In genomic region chr2:170339753-170340692, GRCh38 we compare ENCODE assay signal across 17 cellular contexts.
A peak's percentile ranks its signal among the peaks of the same experiment; 100 is the strongest.
DNase-seq lines count a peak whose midpoint lies in the region; ATAC-seq, FAIRE-seq and TF ChIP-seq lines count a peak whose summit lies in the region.
"Had no signal": no experiment of that assay in that cellular context is flagged by ENCODE, and none has a peak within 500 bp of the region (broad histone marks: within the 10 kb centered on the region; RNA-seq: fewer than 3 reads in every experiment).

No MANE protein-coding gene starts in this region.

- no peaks in the 10 kb centered on the region for H3K79me2 ChIP-seq in PC-9 (ENCODE audit: low read depth)

- ATAC-seq in pancreas = no peak
- ATAC-seq in activated CD8-positive, alpha-beta T cell treated with anti-CD3 and anti-CD28 coated beads, Interleukin-2, amount 10 ng/mL, durations not matched to agents 7 days and 5 days = no peak
- ATAC-seq: sciatic nerve; stimulated activated memory B cell treated with anti-CD40 and anti-IgM and Interleukin-4, amounts not matched to agents 10 μg/mL and 1 μg/mL and 100 μg/mL, for 72 hours had no signal

- peaks cover 2% of the 10 kb centered on the region for H3K27me3 Mint-ChIP-seq in activated CD8-positive, alpha-beta T cell treated with anti-CD3 and anti-CD28 coated beads, Interleukin-2, amount 10 ng/mL, durations not matched to agents 7 days and 5 days (ENCODE audit: low read depth)
- H3K27me3 Mint-ChIP-seq: activated B cell treated with CpG ODN at 0.5 μM for 24 hours; stimulated activated memory B cell treated with anti-CD40 and anti-IgM and Interleukin-4, amounts not matched to agents 10 μg/mL and 1 μg/mL and 100 μg/mL, for 72 hours had no signal

- intact Hi-C loops in PC-9 (cut with micrococcal nuclease; ENCODE audit: unreplicated experiment) (no loop called here), pancreas (cut with DNase I) (no loop called here)

- H3K4me3 ChIP-seq in PC-9 (no peak overlapping the region), iPS-20b (ENCODE audit: low read length) (peak overlapping the region; percentile 11; the same call in 1 of the 2 replicates), pancreas (no peak overlapping the region)
- H3K4me3 ChIP-seq: lung, tibial nerve had no signal

- no peak for TF ChIP-seq CTCF in PC-9 (conservative IDR thresholded peaks at IDR 0.05)
- TF ChIP-seq CTCF in pancreas (IDR thresholded peaks at IDR 0.05) = no peak

- H4K20me1 ChIP-seq in PC-9 (ENCODE audit: insufficient read depth) = no peaks in the 10 kb centered on the region

- H3K4me2 ChIP-seq in PC-9 = peak overlapping the region; percentile 43; the same call in 1 of the 2 replicates

- POLR2A ChIA-PET in HEK293T (lab: Yijun Ruan, JAX) (no interaction called here), PC-9 (lab: Charles Lee; ENCODE audit: unreplicated experiment) (no interaction called here)
- POLR2A ChIA-PET in activated CD8-positive, alpha-beta T cell treated with anti-CD3 and anti-CD28 coated beads, Interleukin-2, amount 10 ng/mL, durations not matched to agents 7 days and 5 days (lab: Charles Lee) = interaction anchor here (0.6 kb wide), 1 partner anchor 16 kb away, joined by 3 read pairs; no protein-coding TSS in a partner anchor

- H3K9me2 ChIP-seq in PC-9 (ENCODE audit: insufficient read depth) = no peaks in the 10 kb centered on the region

- H3K4me1 ChIP-seq in PC-9 (replicated peaks; ENCODE audit: insufficient read depth) = peaks cover 14% of the 10 kb centered on the region
- peaks cover 27% of the 10 kb centered on the region for H3K4me1 ChIP-seq in iPS-20b (ENCODE audit: insufficient read depth, low read length)
- H3K4me1 ChIP-seq in pancreas = no peaks in the 10 kb centered on the region
- H3K4me1 ChIP-seq: tibial nerve had no signal

- H3K27ac Mint-ChIP-seq in activated CD8-positive, alpha-beta T cell treated with anti-CD3 and anti-CD28 coated beads, Interleukin-2, amount 10 ng/mL, durations not matched to agents 7 days and 5 days = no peak overlapping the region
- H3K27ac Mint-ChIP-seq: activated B cell treated with CpG ODN at 0.5 μM for 24 hours; activated naive CD4-positive, alpha-beta T cell treated with anti-CD3 and anti-CD28 coated beads, Interleukin-2, amount 50 U/mL, for 24 hours; stimulated activated memory B cell treated with anti-CD40 and anti-IgM and Interleukin-4, amounts not matched to agents 10 μg/mL and 1 μg/mL and 100 μg/mL, for 72 hours had no signal

- H3K27ac ChIP-seq in PC-9 (no peak overlapping the region), iPS-20b (ENCODE audit: low read length) (no peak overlapping the region), pancreas (no peak overlapping the region)
- H3K27ac ChIP-seq: tibial nerve had no signal

- no peaks in the 10 kb centered on the region for H3F3A ChIP-seq in PC-9 (ENCODE audit: insufficient read depth, low read depth)

- TF ChIP-seq POLR2A in GM12892 (IDR thresholded peaks at IDR 0.05; ENCODE audit: low read depth, low read length) = no peak

- H3K9ac ChIP-seq in iPS-20b (ENCODE audit: low read depth, low read length) = no peak overlapping the region

- H3K4me3 Mint-ChIP-seq in activated CD8-positive, alpha-beta T cell treated with anti-CD3 and anti-CD28 coated beads, Interleukin-2, amount 10 ng/mL, durations not matched to agents 7 days and 5 days = no peak overlapping the region
- H3K4me3 Mint-ChIP-seq: activated B cell treated with CpG ODN at 0.5 μM for 24 hours; activated CD8-positive, alpha-beta T cell treated with anti-CD3 and anti-CD28 coated beads for 36 hours; activated naive CD4-positive, alpha-beta T cell treated with anti-CD3 and anti-CD28 coated beads, Interleukin-2, amount 50 U/mL, for 24 hours; activated T-cell treated with anti-CD3 and anti-CD28 coated beads, Interleukin-2, amount 50 U/mL, for 4 hours; stimulated activated memory B cell treated with anti-CD40 and anti-IgM and Interleukin-4, amounts not matched to agents 10 μg/mL and 1 μg/mL and 100 μg/mL, for 72 hours had no signal

- H3K9me3 ChIP-seq in PC-9 (ENCODE audit: insufficient read depth, low read depth) (no peaks in the 10 kb centered on the region), iPS-20b (ENCODE audit: insufficient read depth, low read depth, low read length) (no peaks in the 10 kb centered on the region), pancreas (no peaks in the 10 kb centered on the region)
- H3K9me3 ChIP-seq: tibial nerve had no signal

- no peaks in the 10 kb centered on the region for H3K36me3 Mint-ChIP-seq in activated CD8-positive, alpha-beta T cell treated with anti-CD3 and anti-CD28 coated beads, Interleukin-2, amount 10 ng/mL, durations not matched to agents 7 days and 5 days (ENCODE audit: low read depth)
- H3K36me3 Mint-ChIP-seq: activated naive CD4-positive, alpha-beta T cell treated with anti-CD3 and anti-CD28 coated beads, Interleukin-2, amount 50 U/mL, for 24 hours; stimulated activated memory B cell treated with anti-CD40 and anti-IgM and Interleukin-4, amounts not matched to agents 10 μg/mL and 1 μg/mL and 100 μg/mL, for 72 hours had no signal

- WGBS in pancreas, 2 donors = 51 to 56% methylated on average over 5 of the region's 5 CpGs

- no peaks in the 10 kb centered on the region for H3K27me3 ChIP-seq in PC-9 (ENCODE audit: insufficient read depth, low read depth)
- no peaks in the 10 kb centered on the region for H3K27me3 ChIP-seq in iPS-20b (ENCODE audit: insufficient read depth, low read length)
- H3K27me3 ChIP-seq in pancreas = no peaks in the 10 kb centered on the region
- H3K27me3 ChIP-seq: tibial nerve had no signal

- no TSS peak for BruUV-seq in PC-9 (replicated peaks; lab: Mats Ljungman, UMichigan)

- H3K4me1 Mint-ChIP-seq in activated CD8-positive, alpha-beta T cell treated with anti-CD3 and anti-CD28 coated beads, Interleukin-2, amount 10 ng/mL, durations not matched to agents 7 days and 5 days (ENCODE audit: low read depth) = peaks cover 40% of the 10 kb centered on the region
- H3K4me1 Mint-ChIP-seq: activated B cell treated with CpG ODN at 0.5 μM for 24 hours; stimulated activated memory B cell treated with anti-CD40 and anti-IgM and Interleukin-4, amounts not matched to agents 10 μg/mL and 1 μg/mL and 100 μg/mL, for 72 hours had no signal

- no peaks in the 10 kb centered on the region for H3K9me3 Mint-ChIP-seq in activated CD8-positive, alpha-beta T cell treated with anti-CD3 and anti-CD28 coated beads, Interleukin-2, amount 10 ng/mL, durations not matched to agents 7 days and 5 days (ENCODE audit: insufficient read depth)
- H3K9me3 Mint-ChIP-seq: activated B cell treated with CpG ODN at 0.5 μM for 24 hours; activated CD8-positive, alpha-beta T cell treated with anti-CD3 and anti-CD28 coated beads for 36 hours; activated naive CD4-positive, alpha-beta T cell treated with anti-CD3 and anti-CD28 coated beads, Interleukin-2, amount 50 U/mL, for 24 hours; activated T-cell treated with anti-CD3 and anti-CD28 coated beads, Interleukin-2, amount 50 U/mL, for 4 hours; stimulated activated memory B cell treated with anti-CD40 and anti-IgM and Interleukin-4, amounts not matched to agents 10 μg/mL and 1 μg/mL and 100 μg/mL, for 72 hours had no signal

- no peaks in the 10 kb centered on the region for H3K36me3 ChIP-seq in PC-9 (ENCODE audit: low read depth)
- no peaks in the 10 kb centered on the region for H3K36me3 ChIP-seq in iPS-20b (ENCODE audit: insufficient read depth, low read depth, low read length)
- H3K36me3 ChIP-seq in pancreas = no peaks in the 10 kb centered on the region
- H3K36me3 ChIP-seq: tibial nerve had no signal

- CTCF ChIA-PET in HEK293T (lab: Yijun Ruan, JAX) (interaction anchor here (1.8 kb wide), 1 partner anchor 21 kb away, joined by 5 read pairs; no protein-coding TSS in a partner anchor), PC-9 (lab: Charles Lee) (no interaction called here)
- CTCF ChIA-PET in activated CD8-positive, alpha-beta T cell treated with anti-CD3 and anti-CD28 coated beads, Interleukin-2, amount 10 ng/mL, durations not matched to agents 7 days and 5 days (lab: Charles Lee) = interaction anchor here (0.7 to 1.9 kb wide), 6 partner anchors 14 to 589 kb away, joined by 3 to 7 read pairs (median 4); partner anchors contain the start of gene GORASP2

- FAIRE-seq in GM12892 (lab: Jason Lieb, UNC) (peak; percentile 27), pancreas (lab: Jason Lieb, UNC) (no peak)

- H2AFZ ChIP-seq in PC-9 = no peak overlapping the region

- no peak for DNase-seq in GM12892 (ENCODE audit: insufficient read length)
- DNase-seq in HEK293T (ENCODE audit: extremely low spot score) = no peak
- peak in 1 of 2 experiments; percentile 46 for DNase-seq in PC-9
- no peak for DNase-seq in NCI-H2029 (lab: John Stamatoyannopoulos, UW)
- DNase-seq in pancreas = no peak
- DNase-seq in activated CD8-positive, alpha-beta T cell treated with anti-CD3 and anti-CD28 coated beads, Interleukin-2, amount 10 ng/mL, durations not matched to agents 7 days and 5 days = no peak
- DNase-seq: activated B cell treated with CpG ODN at 0.5 μM for 24 hours; activated T-cell treated with anti-CD3 and anti-CD28 coated beads, Interleukin-2, amount 50 U/mL, for 4 hours; NCI-H1694; NCI-H446 had no signal

TF ChIP-seq in HEK293T, 16 proteins besides CTCF, POLR2A, EP300 and RAD21:
- no peak for TF ChIP-seq ELF4 (IDR thresholded peaks at IDR 0.05)
- peak; percentile 28; the same call in 1 of the 2 replicates for TF ChIP-seq PKNOX1 (IDR thresholded peaks at IDR 0.05)
